9 cellular contexts compared by ENCODE assay signal in the genomic region with DNA sequence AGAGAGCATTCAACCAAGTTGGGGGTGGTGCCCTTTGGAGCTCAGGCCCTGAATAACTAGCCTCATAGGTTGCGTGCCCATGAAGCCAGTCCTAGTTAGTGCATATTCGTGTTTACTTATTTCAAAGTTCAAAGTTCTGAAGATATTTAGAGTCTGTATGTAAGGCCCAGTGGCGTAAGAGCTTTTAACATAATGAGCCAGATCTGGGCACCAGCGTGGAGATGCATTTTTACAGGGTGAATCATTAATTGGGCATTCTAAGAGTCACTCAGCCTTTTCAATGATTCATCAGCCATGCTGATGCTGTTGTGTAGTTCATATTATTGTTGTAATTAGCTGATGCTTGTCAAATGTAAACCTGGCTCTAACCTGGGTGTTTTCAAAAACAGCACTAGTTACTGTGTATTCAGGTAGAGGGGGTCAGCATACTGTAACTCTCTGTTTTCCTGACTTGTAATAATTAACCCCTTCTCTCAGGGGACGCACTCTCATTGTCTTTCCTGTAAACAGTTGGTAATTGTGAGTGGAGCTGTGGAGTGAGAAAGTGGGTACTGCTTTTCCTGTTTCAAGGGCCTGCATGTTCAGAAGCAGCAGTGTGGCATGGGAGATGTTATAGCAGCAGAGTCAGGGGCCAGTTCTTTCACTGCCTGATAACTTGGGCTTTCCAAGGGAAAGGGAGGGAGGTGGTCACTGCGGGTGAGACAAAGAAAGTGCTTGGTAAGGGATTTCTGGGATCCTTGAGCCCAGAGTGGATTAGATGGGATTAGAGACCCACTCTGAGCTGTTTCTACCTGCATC.
DNase-seq lines count a peak whose midpoint lies in the region; ATAC-seq and TF ChIP-seq lines count a peak whose summit lies in the region.
"Had no signal": no experiment of that assay in that cellular context is flagged by ENCODE, and none has a peak within 500 bp of the region (broad histone marks: within the 10 kb centered on the region; RNA-seq: fewer than 3 reads in every experiment).

No MANE protein-coding gene starts in this region.

- H3K4me1 Mint-ChIP-seq in activated T-helper 2 cell treated with anti-CD3 and anti-CD28 coated beads, Interferon-gamma antibody, Interleukin-2, Interleukin-4, amounts not matched to agents 10 μg/mL and 5 μg/mL and 100 μg/mL, durations not matched to agents 14 hours and 24 hours and 36 hours (ENCODE audit: low read depth): no peaks in the 10 kb centered on the region

- H3K27me3 ChIP-seq in H7 (ENCODE audit: control insufficient read depth, insufficient read depth, low read length): no peaks in the 10 kb centered on the region; the same call in 1 of the 2 replicates

- H3K27ac Mint-ChIP-seq in activated T-helper 2 cell treated with anti-CD3 and anti-CD28 coated beads, Interferon-gamma antibody, Interleukin-2, Interleukin-4, amounts not matched to agents 10 μg/mL and 5 μg/mL and 100 μg/mL, durations not matched to agents 14 hours and 24 hours and 36 hours: no peak overlapping the region

- no peak for TF ChIP-seq CTCF in choroid plexus epithelial cell (conservative IDR thresholded peaks at IDR 0.05; ENCODE audit: low read depth, low read length)

- ATAC-seq in GM18519 (IDR thresholded peaks at IDR 0.05; ENCODE audit: low FRiP score, unreplicated experiment): no peak

- H3K36me3 ChIP-seq in H7 (replicated peaks; ENCODE audit: control insufficient read depth, insufficient read depth, low read length): no peaks in the 10 kb centered on the region

- in situ Hi-C loops in Caki2 (cut with HindIII; ENCODE audit: low pct_unique_long_range_greater_than_20kb, low sequenced_read_pairs): no loop called here

- intact Hi-C loops in activated T-helper 2 cell treated with anti-CD3 and anti-CD28 coated beads, Interferon-gamma antibody, Interleukin-2, Interleukin-4, amounts not matched to agents 10 μg/mL and 5 μg/mL and 100 μg/mL, durations not matched to agents 14 hours and 24 hours and 36 hours (cut with micrococcal nuclease): no loop called here

- H3K4me3 ChIP-seq in choroid plexus epithelial cell (ENCODE audit: low read depth, low read length): no peak overlapping the region
- H3K4me3 ChIP-seq in H7 (ENCODE audit: insufficient read depth, low read depth, low read length): no peak overlapping the region
- H3K4me3 ChIP-seq: SK-N-MC had no signal

- H3K9me3 Mint-ChIP-seq in activated T-helper 2 cell treated with anti-CD3 and anti-CD28 coated beads, Interferon-gamma antibody, Interleukin-2, Interleukin-4, amounts not matched to agents 10 μg/mL and 5 μg/mL and 100 μg/mL, durations not matched to agents 14 hours and 24 hours and 36 hours: peaks cover under 1% of the 10 kb centered on the region

- H3K36me3 Mint-ChIP-seq in activated T-helper 2 cell treated with anti-CD3 and anti-CD28 coated beads, Interferon-gamma antibody, Interleukin-2, Interleukin-4, amounts not matched to agents 10 μg/mL and 5 μg/mL and 100 μg/mL, durations not matched to agents 14 hours and 24 hours and 36 hours (ENCODE audit: low read depth): no peaks in the 10 kb centered on the region

- H3K4me3 Mint-ChIP-seq in activated T-helper 2 cell treated with anti-CD3 and anti-CD28 coated beads, Interferon-gamma antibody, Interleukin-2, Interleukin-4, amounts not matched to agents 10 μg/mL and 5 μg/mL and 100 μg/mL, durations not matched to agents 14 hours and 24 hours and 36 hours (ENCODE audit: low read depth): no peak overlapping the region

- H3K27me3 Mint-ChIP-seq in activated T-helper 2 cell treated with anti-CD3 and anti-CD28 coated beads, Interferon-gamma antibody, Interleukin-2, Interleukin-4, amounts not matched to agents 10 μg/mL and 5 μg/mL and 100 μg/mL, durations not matched to agents 14 hours and 24 hours and 36 hours (ENCODE audit: low read depth): peaks cover 4% of the 10 kb centered on the region

- DNase-seq in Caki2 (ENCODE audit: low read depth) (peak; percentile 98), NCI-H128 (lab: John Stamatoyannopoulos, UW; ENCODE audit: unreplicated experiment) (peak; percentile 49), choroid plexus epithelial cell (ENCODE audit: low read depth) (peak; percentile 92), myocyte (ENCODE audit: low read depth) (peak; percentile 82), H7 (no peak)
- no peak for DNase-seq in activated T-helper 2 cell treated with anti-CD3 and anti-CD28 coated beads, Interferon-gamma antibody, Interleukin-2, Interleukin-4, amounts not matched to agents 10 μg/mL and 5 μg/mL and 100 μg/mL, durations not matched to agents 14 hours and 24 hours and 36 hours (ENCODE audit: low spot score)
- DNase-seq in activated CD4-positive, alpha-beta T cell treated with anti-CD3 and anti-CD28 coated beads, Interleukin-2, amount 50 U/mL, for 4 hours: no peak

Comparison
In these comparisons a context has a peak if more than half of its experiments do, and no peak if none do; other contexts are left out.
1. DNase-seq: peak in Caki2 (single experiment), NCI-H128 (single experiment), choroid plexus epithelial cell (single experiment) and myocyte (single experiment); none in H7 (single experiment), activated T-helper 2 cell treated with anti-CD3 and anti-CD28 coated beads, Interferon-gamma antibody, Interleukin-2, Interleukin-4, amounts not matched to agents 10 μg/mL and 5 μg/mL and 100 μg/mL, durations not matched to agents 14 hours and 24 hours and 36 hours (single experiment) and activated CD4-positive, alpha-beta T cell treated with anti-CD3 and anti-CD28 coated beads, Interleukin-2, amount 50 U/mL, for 4 hours (0 of 2).